Comparison of ENCODE assay signal across 17 cellular contexts in genomic region chr3:48962939-48963338, GRCh38.
"Had no signal": no experiment of that assay in that cellular context is flagged by ENCODE, and none has a peak within 500 bp of the region (broad histone marks: within the 10 kb centered on the region; RNA-seq: fewer than 3 reads in every experiment).

No MANE protein-coding gene starts in this region.

- H3K27me3 Mint-ChIP-seq: activated naive CD8-positive, alpha-beta T cell treated with anti-CD3 and anti-CD28 coated beads for 36 hours had no signal

- H3K27me3 ChIP-seq: heart left ventricle, neutrophil, ovary, upper lobe of left lung had no signal

- H3K27ac Mint-ChIP-seq: activated naive CD8-positive, alpha-beta T cell treated with anti-CD3 and anti-CD28 coated beads for 36 hours; nephron had no signal

- H3K4me1 ChIP-seq: heart left ventricle, prostate gland, upper lobe of left lung had no signal

- H3K9me3 Mint-ChIP-seq: activated naive CD8-positive, alpha-beta T cell treated with anti-CD3 and anti-CD28 coated beads for 36 hours; nephron had no signal

- ATAC-seq: left ventricle myocardium superior had no signal

- H3K9me3 ChIP-seq: heart left ventricle, neutrophil, ovary, prostate gland, upper lobe of left lung had no signal

- H3K27ac ChIP-seq: heart left ventricle, neutrophil, ovary, prostate gland, upper lobe of left lung, WERI-Rb-1 had no signal

- DNase-seq: activated CD4-positive, alpha-beta T cell treated with anti-CD3 and anti-CD28 coated beads for 1 hour; activated naive CD4-positive, alpha-beta T cell treated with Interleukin-2 at 50 U/mL for 16 hours; activated naive CD8-positive, alpha-beta T cell treated with anti-CD3 and anti-CD28 coated beads for 36 hours; activated T-cell treated with anti-CD3 and anti-CD28 coated beads for 4 hours; central memory CD4-positive, alpha-beta T cell; heart left ventricle; left ventricle myocardium superior; midbrain; ovary; stimulated activated CD4-positive, alpha-beta T cell treated with anti-CD3 and anti-CD28 coated beads, Interleukin-4, amount 100 ng/mL, for 1 hour; stimulated activated naive CD4-positive, alpha-beta T cell treated with Interleukin-2 at 50 U/mL for 16 hours; T-helper 1 cell; upper lobe of left lung; WERI-Rb-1 had no signal

- H3K36me3 ChIP-seq: ovary, prostate gland had no signal

- H3K4me3 Mint-ChIP-seq: activated naive CD8-positive, alpha-beta T cell treated with anti-CD3 and anti-CD28 coated beads for 36 hours; nephron had no signal

- H3K4me3 ChIP-seq: heart left ventricle, ovary, prostate gland, upper lobe of left lung had no signal
